Comparison of ENCODE assay signal across 8 cellular contexts in the genomic region with DNA sequence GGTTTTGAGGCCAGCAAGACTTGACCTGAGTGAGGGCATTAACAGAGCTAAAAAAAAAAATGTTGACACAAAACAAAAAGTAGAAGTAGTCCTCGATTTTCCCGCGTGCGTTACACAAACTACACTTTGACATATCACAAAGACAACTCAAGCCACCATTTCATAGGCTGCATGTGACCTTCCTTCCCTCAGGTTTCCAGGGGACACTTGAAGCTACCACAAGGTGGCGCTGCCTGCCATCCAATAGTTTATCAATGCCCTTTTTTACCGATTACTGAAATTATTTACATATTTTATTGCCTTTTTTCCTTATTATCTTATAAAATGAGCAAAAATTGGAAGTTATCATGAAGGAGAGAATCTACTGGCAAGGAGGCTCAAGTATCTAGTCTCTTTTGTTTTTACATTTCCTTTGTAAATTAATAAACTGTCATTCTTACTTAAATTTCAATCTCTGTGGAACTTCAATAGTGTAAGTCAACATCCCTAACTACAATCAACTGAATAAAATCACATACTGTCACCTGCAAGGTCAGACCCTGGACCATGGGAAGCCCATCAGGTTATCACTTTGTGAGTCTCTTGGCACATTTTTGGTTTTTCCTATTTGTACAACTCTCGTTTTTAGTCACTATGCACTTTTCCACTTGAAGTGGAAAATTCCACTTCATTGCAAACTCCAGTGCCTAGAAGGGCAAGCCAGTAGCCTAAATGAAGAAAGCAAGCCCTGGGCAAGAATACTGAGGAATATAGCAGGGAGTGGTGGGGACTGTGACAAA.
DNase-seq lines count a peak whose midpoint lies in the region; ATAC-seq and TF ChIP-seq lines count a peak whose summit lies in the region.

No MANE protein-coding gene starts in this region.

- H3K27me3 Mint-ChIP-seq in memory B cell, result peaks cover 2% of the 10 kb centered on the region

- TF ChIP-seq CTCF in GM12872 (IDR thresholded peaks at IDR 0.05; ENCODE audit: insufficient read depth, low read depth, low read length), result peak; percentile 89
- TF ChIP-seq CTCF in dorsolateral prefrontal cortex (IDR thresholded peaks at IDR 0.05 in 54 of 56, conservative IDR thresholded peaks at IDR 0.05 in 2 of 56; ENCODE audit: low read depth in 1 of 56, partially characterized antibody in 56 of 56), result peak; percentile 93 to 99 (median 96)

- DNase-seq in NCI-H82 (lab: John Stamatoyannopoulos, UW) (peak; percentile 81), dorsolateral prefrontal cortex (peak; percentile 41 to 74 (median 62)), memory B cell (ENCODE audit: low spot score in 2 of 2) (peak; percentile 59 to 65)
- DNase-seq in activated CD4-positive, alpha-beta T cell treated with anti-CD3 and anti-CD28 coated beads, Interleukin-2, amount 50 U/mL, for 4 hours, result peak; percentile 72 to 77
- peak; percentile 49 to 65 for DNase-seq in stimulated activated CD8-positive, alpha-beta memory T cell treated with anti-CD3 and anti-CD28 coated beads, Interleukin-4, amount 100 ng/mL, for 1 hour (ENCODE audit: low read depth in 2 of 2, low spot score in 1 of 2)

- ATAC-seq in HG03342 (IDR thresholded peaks at IDR 0.05; ENCODE audit: unreplicated experiment), result peak; percentile 52
- peak; percentile 57 for ATAC-seq in memory B cell (ENCODE audit: low read depth)
- ATAC-seq in GM21737 (IDR thresholded peaks at IDR 0.05; ENCODE audit: unreplicated experiment), result no peak

- H3K27ac ChIP-seq in dorsolateral prefrontal cortex, result no peak overlapping the region

- no peak overlapping the region for H3K27ac Mint-ChIP-seq in memory B cell

- peak overlapping the region in 1 of 59 donors; percentile 20 for H3K4me3 ChIP-seq in dorsolateral prefrontal cortex

- no peaks in the 10 kb centered on the region for H3K9me3 Mint-ChIP-seq in memory B cell

- H3K4me1 Mint-ChIP-seq in memory B cell, result peaks cover 3% of the 10 kb centered on the region

- intact Hi-C loops in dorsolateral prefrontal cortex (cut with DNase I), result loop anchor here (2.0 to 10.0 kb wide), 5 partner anchors 83 to 320 kb away; a partner anchor contains a TSS

- no peak overlapping the region for H3K4me3 Mint-ChIP-seq in memory B cell

- peaks cover 3% of the 10 kb centered on the region for H3K36me3 Mint-ChIP-seq in memory B cell

- no peaks in the 10 kb centered on the region for H3K27me3 ChIP-seq in dorsolateral prefrontal cortex
